In genomic region chr10:62076872-62077271, GRCh38 we compare ENCODE assay signal across 9 cellular contexts.
DNase-seq lines count a peak whose midpoint lies in the region; ATAC-seq and TF ChIP-seq lines count a peak whose summit lies in the region.
"Had no signal": no experiment of that assay in that cellular context is flagged by ENCODE, and none has a peak within 500 bp of the region (broad histone marks: within the 10 kb centered on the region; RNA-seq: fewer than 3 reads in every experiment).

No MANE protein-coding gene starts in this region.

- 50 to 53% methylated on average over 2 of the region's 2 CpGs for WGBS in tibial nerve, 2 donors

- TF ChIP-seq POLR2A in tibial nerve (IDR thresholded peaks at IDR 0.05): no peak

- H3K9me3 ChIP-seq in tibial nerve: no peaks in the 10 kb centered on the region

- peaks cover 0 to 27% (median 0%) of the 10 kb centered on the region in 3 donors for H3K36me3 ChIP-seq in tibial nerve

- H3K9me3 Mint-ChIP-seq in activated T-cell treated with anti-CD3 and anti-CD28 coated beads, Interleukin-2, amount 50 U/mL, for 24 hours: peaks cover 7% of the 10 kb centered on the region

- no peak overlapping the region for H3K4me3 ChIP-seq in tibial nerve

- no peak for DNase-seq in activated T-cell treated with anti-CD3 and anti-CD28 coated beads, Interleukin-2, amount 50 U/mL, for 24 hours
- DNase-seq in activated T-cell treated with anti-CD3 and anti-CD28 coated beads for 4 hours (no peak), amniotic stem cell (lab: John Stamatoyannopoulos, UW) (peak; percentile 64), tibial nerve (ENCODE audit: low spot score in 2 of 2) (no peak), NCI-H345 (lab: John Stamatoyannopoulos, UW) (no peak), activated gamma-delta T cell treated with Interleukin-2 at 50 U/mL for 16 hours (no peak)
- DNase-seq: stimulated activated CD4-positive, alpha-beta T cell treated with anti-CD3 and anti-CD28 coated beads, Interleukin-4, amount 100 ng/mL, for 24 hours had no signal

- H3K27me3 ChIP-seq in layer of hippocampus (ENCODE audit: control insufficient read depth, insufficient read depth, low read length): no peaks in the 10 kb centered on the region
- H3K27me3 ChIP-seq in tibial nerve: no peaks in the 10 kb centered on the region

- peak overlapping the region; percentile 54 for H3K27ac ChIP-seq in layer of hippocampus (ENCODE audit: low read depth, low read length)
- H3K27ac ChIP-seq in tibial nerve: peak overlapping the region; percentile 7 to 84 (median 72)

- no peak for ATAC-seq in GM21360 (IDR thresholded peaks at IDR 0.05; ENCODE audit: unreplicated experiment)

- no peak overlapping the region for H3K4me3 Mint-ChIP-seq in activated T-cell treated with anti-CD3 and anti-CD28 coated beads, Interleukin-2, amount 50 U/mL, for 24 hours

- no peaks in the 10 kb centered on the region for H3K27me3 Mint-ChIP-seq in activated T-cell treated with anti-CD3 and anti-CD28 coated beads, Interleukin-2, amount 50 U/mL, for 24 hours

- no peak for TF ChIP-seq CTCF in tibial nerve (IDR thresholded peaks at IDR 0.05)

- no peak for TF ChIP-seq EP300 in tibial nerve (IDR thresholded peaks at IDR 0.05)

- peaks cover 91% of the 10 kb centered on the region for H3K4me1 Mint-ChIP-seq in activated T-cell treated with anti-CD3 and anti-CD28 coated beads, Interleukin-2, amount 50 U/mL, for 24 hours (ENCODE audit: low read depth)

- peaks cover 5 to 94% (median 65%) of the 10 kb centered on the region in 4 donors for H3K4me1 ChIP-seq in tibial nerve

- peaks cover 100% of the 10 kb centered on the region for H3K36me3 Mint-ChIP-seq in activated T-cell treated with anti-CD3 and anti-CD28 coated beads, Interleukin-2, amount 50 U/mL, for 24 hours (ENCODE audit: low read depth)

- H3K27ac Mint-ChIP-seq in activated T-cell treated with anti-CD3 and anti-CD28 coated beads, Interleukin-2, amount 50 U/mL, for 24 hours: peak overlapping the region; percentile 71
